In the genomic region with DNA sequence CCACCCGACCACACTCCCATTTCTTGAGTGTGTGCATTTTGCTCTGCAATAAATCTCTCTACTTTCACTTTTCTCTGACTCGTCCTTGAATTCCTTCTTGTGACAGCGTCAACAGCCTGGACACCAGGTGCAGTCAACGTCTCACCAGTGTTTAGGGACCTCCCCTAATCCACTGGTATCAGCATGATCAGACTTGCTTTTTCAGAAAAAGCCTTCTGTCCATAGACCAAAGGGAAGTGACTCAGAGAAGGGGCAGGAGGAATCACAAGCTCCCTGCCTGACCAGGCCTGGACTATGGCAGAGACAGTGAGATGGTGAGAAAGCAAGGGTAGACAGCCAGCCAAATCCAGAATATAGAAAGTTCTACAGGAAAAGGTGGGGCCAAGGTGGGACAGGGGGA, we compare ENCODE assay signal across 9 cellular contexts. TPM values are rescaled to one million over a fixed set of nuclear protein-coding genes. Genes with fewer than 3 reads are reported as not detected.
A peak's percentile ranks its signal among the peaks of the same experiment; 100 is the strongest.
DNase-seq lines count a peak whose midpoint lies in the region; ATAC-seq and TF ChIP-seq lines count a peak whose summit lies in the region.
"Had no signal": no experiment of that assay in that cellular context is flagged by ENCODE, and none has a peak within 500 bp of the region (broad histone marks: within the 10 kb centered on the region; RNA-seq: fewer than 3 reads in every experiment).

No MANE protein-coding gene starts in this region.

- WGBS in right lobe of liver (ENCODE audit: insufficient coverage, low coverage, low lambda C conversion rate, missing lambda C conversion rate) = 38% methylated on average over 4 of the region's 4 CpGs

- H3K27ac Mint-ChIP-seq in CD8-positive, alpha-beta memory T cell = no peak overlapping the region
- H3K27ac Mint-ChIP-seq in naive thymus-derived CD4-positive, alpha-beta T cell = peak overlapping the region in 1 of 9 donors; percentile 61
- H3K27ac Mint-ChIP-seq in immature natural killer cell = peak overlapping the region in 1 of 6 donors; percentile 70

- H3K36me3 Mint-ChIP-seq in CD8-positive, alpha-beta memory T cell = peaks cover 0 to 2% (median 0%) of the 10 kb centered on the region in 3 donors
- H3K36me3 Mint-ChIP-seq in naive thymus-derived CD4-positive, alpha-beta T cell = peaks cover 0 to 8% (median 0%) of the 10 kb centered on the region in 5 donors
- H3K36me3 Mint-ChIP-seq in immature natural killer cell = no peaks in the 10 kb centered on the region

- POLR2A ChIA-PET in CD8-positive, alpha-beta memory T cell (lab: Charles Lee) = no interaction called here
- POLR2A ChIA-PET in naive thymus-derived CD4-positive, alpha-beta T cell (lab: Charles Lee) = interaction anchor here (1.2 kb wide), 1 partner anchor 17 kb away, joined by 3 read pairs; no protein-coding TSS in a partner anchor

- CTCF ChIA-PET in CD8-positive, alpha-beta memory T cell (lab: Charles Lee) = interaction anchor here (1.6 kb wide), 1 partner anchor 8 kb away, joined by 4 read pairs; no protein-coding TSS in a partner anchor
- CTCF ChIA-PET in naive thymus-derived CD4-positive, alpha-beta T cell (lab: Charles Lee) = interaction anchor here (0.7 to 1.8 kb wide), 3 partner anchors 8 to 305 kb away, joined by 3 to 4 read pairs (median 3); no protein-coding TSS in a partner anchor

- no peak overlapping the region for H3K4me3 ChIP-seq in CD8-positive, alpha-beta memory T cell (ENCODE audit: low read length)
- H3K4me3 ChIP-seq in right lobe of liver = no peak overlapping the region
- no peak overlapping the region for H3K4me3 ChIP-seq in naive thymus-derived CD4-positive, alpha-beta T cell (ENCODE audit: low read length)
- H3K4me3 ChIP-seq: Peyer's patch had no signal

- TF ChIP-seq CTCF in right lobe of liver (IDR thresholded peaks at IDR 0.05) = no peak

- H3K36me3 ChIP-seq in CD8-positive, alpha-beta memory T cell (ENCODE audit: insufficient read depth, low read length) = no peaks in the 10 kb centered on the region
- H3K36me3 ChIP-seq in right lobe of liver = no peaks in the 10 kb centered on the region
- H3K36me3 ChIP-seq in naive thymus-derived CD4-positive, alpha-beta T cell (ENCODE audit: control insufficient read depth in 2 of 3, insufficient read depth in 3 of 3, low read length in 3 of 3) = peaks cover 0 to 2% (median 0%) of the 10 kb centered on the region in 3 experiments
- H3K36me3 ChIP-seq: Peyer's patch had no signal

- peaks cover 14 to 27% (median 21%) of the 10 kb centered on the region in 3 donors for H3K4me1 Mint-ChIP-seq in CD8-positive, alpha-beta memory T cell
- H3K4me1 Mint-ChIP-seq in naive thymus-derived CD4-positive, alpha-beta T cell = peaks cover 13 to 28% (median 16%) of the 10 kb centered on the region in 7 donors
- peaks cover 14 to 18% of the 10 kb centered on the region in 2 donors for H3K4me1 Mint-ChIP-seq in immature natural killer cell

- H3K9me3 Mint-ChIP-seq in CD8-positive, alpha-beta memory T cell = no peaks in the 10 kb centered on the region
- H3K9me3 Mint-ChIP-seq in naive thymus-derived CD4-positive, alpha-beta T cell = peaks cover 0 to 4% (median 0%) of the 10 kb centered on the region in 11 donors
- no peaks in the 10 kb centered on the region for H3K9me3 Mint-ChIP-seq in immature natural killer cell

- no peaks in the 10 kb centered on the region for H3K9me3 ChIP-seq in CD8-positive, alpha-beta memory T cell (ENCODE audit: low read length)
- H3K9me3 ChIP-seq in right lobe of liver = no peaks in the 10 kb centered on the region
- no peaks in the 10 kb centered on the region for H3K9me3 ChIP-seq in naive thymus-derived CD4-positive, alpha-beta T cell (ENCODE audit: control insufficient read depth in 2 of 3, low read length in 3 of 3)
- H3K9me3 ChIP-seq: Peyer's patch had no signal

- no peaks in the 10 kb centered on the region for H3K27me3 ChIP-seq in CD8-positive, alpha-beta memory T cell (ENCODE audit: insufficient read depth, low read length, poor library complexity, severe bottlenecking)
- H3K27me3 ChIP-seq in right lobe of liver = no peaks in the 10 kb centered on the region
- H3K27me3 ChIP-seq in naive thymus-derived CD4-positive, alpha-beta T cell (ENCODE audit: control insufficient read depth in 2 of 2, insufficient read depth in 2 of 2, low read length in 2 of 2) = no peaks in the 10 kb centered on the region
- H3K27me3 ChIP-seq: Peyer's patch had no signal

- ATAC-seq in right lobe of liver (peak in 3 of 4 donors; percentile 45 to 74 (median 70)), GM19328 (IDR thresholded peaks at IDR 0.05; ENCODE audit: unreplicated experiment) (no peak)
- no peak for ATAC-seq in naive thymus-derived CD4-positive, alpha-beta T cell

- H3K27me3 Mint-ChIP-seq in CD8-positive, alpha-beta memory T cell = no peaks in the 10 kb centered on the region
- peaks cover 0 to 12% (median 4%) of the 10 kb centered on the region in 5 donors for H3K27me3 Mint-ChIP-seq in naive thymus-derived CD4-positive, alpha-beta T cell
- peaks cover 0 to 5% (median 0%) of the 10 kb centered on the region in 3 donors for H3K27me3 Mint-ChIP-seq in immature natural killer cell (ENCODE audit: low read depth in 3 of 3)

- intact Hi-C loops in right lobe of liver (cut with DNase I) = no loop called here
- intact Hi-C loops in naive thymus-derived CD4-positive, alpha-beta T cell (cut with micrococcal nuclease) = loop anchor here in 1 of 2 donors (10.0 kb wide), 1 partner anchor 59 kb away; no protein-coding TSS in a partner anchor

- DNase-seq in CD8-positive, alpha-beta memory T cell = no peak
- DNase-seq in HCEC 1CT (peak; percentile 72), UCSD-AML1 (lab: John Stamatoyannopoulos, UW; ENCODE audit: unreplicated experiment) (peak; percentile 38), right lobe of liver (no peak), immature natural killer cell (no peak)
- DNase-seq in naive thymus-derived CD4-positive, alpha-beta T cell = no peak
- DNase-seq in stimulated activated CD4-positive, alpha-beta T cell treated with anti-CD3 and anti-CD28 coated beads, Interleukin-2, amount 100 ng/mL, for 24 hours = no peak

- no peak overlapping the region for H3K4me3 Mint-ChIP-seq in CD8-positive, alpha-beta memory T cell
- peak overlapping the region in 1 of 10 donors; percentile 53 for H3K4me3 Mint-ChIP-seq in naive thymus-derived CD4-positive, alpha-beta T cell
- H3K4me3 Mint-ChIP-seq in immature natural killer cell = no peak overlapping the region

- no peak for TF ChIP-seq POLR2A in right lobe of liver (IDR thresholded peaks at IDR 0.05)

- peak overlapping the region; percentile 25 for H3K27ac ChIP-seq in CD8-positive, alpha-beta memory T cell (ENCODE audit: low read depth, low read length)
- H3K27ac ChIP-seq in right lobe of liver = no peak overlapping the region
- H3K27ac ChIP-seq in naive thymus-derived CD4-positive, alpha-beta T cell (ENCODE audit: low read depth, low read length) = no peak overlapping the region

- H3K4me1 ChIP-seq in CD8-positive, alpha-beta memory T cell (ENCODE audit: insufficient read depth, low read length) = peaks cover 6% of the 10 kb centered on the region
- H3K4me1 ChIP-seq in right lobe of liver = peaks cover 0 to 2% (median 0%) of the 10 kb centered on the region in 4 donors
- peaks cover 0 to 7% of the 10 kb centered on the region in 2 donors for H3K4me1 ChIP-seq in naive thymus-derived CD4-positive, alpha-beta T cell (ENCODE audit: control insufficient read depth in 2 of 2, insufficient read depth in 2 of 2, low read length in 2 of 2)

RNA-seq across cellular contexts. Expression of a gene that starts 15.5 kb away (rescaled TPM):
- total RNA-seq in CD8-positive, alpha-beta memory T cell = 1 to 10 TPM; 2.6 to 3.4 TPM
- polyA plus RNA-seq in CD8-positive, alpha-beta memory T cell = 29.2 TPM
- 1 to 10 TPM in 2 of 6 experiments, under 1 TPM in 4; 0.22 to 2.0 (median 0.43) TPM for total RNA-seq in right lobe of liver
- total RNA-seq in naive thymus-derived CD4-positive, alpha-beta T cell = 10 to 100 TPM in 1 of 5 experiments, 1 to 10 TPM in 1, under 1 TPM in 3; 0.66 to 22.5 (median 0.95) TPM
- not detected for polyA plus RNA-seq in naive thymus-derived CD4-positive, alpha-beta T cell
- polyA plus RNA-seq in immature natural killer cell = 1 to 10 TPM in 2 of 3 donors, not detected in 1; 1.4 to 4.2 TPM

RNA-seq across cellular contexts. Expression of a gene that starts 20.9 kb away (rescaled TPM):
- total RNA-seq in CD8-positive, alpha-beta memory T cell = 1 to 10 TPM; 2.7 to 3.0 TPM
- polyA plus RNA-seq in CD8-positive, alpha-beta memory T cell = 2.3 TPM
- total RNA-seq in right lobe of liver = 1 to 10 TPM in 3 of 6 experiments, under 1 TPM in 3; 0.30 to 2.8 (median 1.3) TPM
- 10 to 100 TPM in 1 of 5 experiments, 1 to 10 TPM in 2, under 1 TPM in 2; 0.35 to 20.5 (median 5.0) TPM for total RNA-seq in naive thymus-derived CD4-positive, alpha-beta T cell
- polyA plus RNA-seq in naive thymus-derived CD4-positive, alpha-beta T cell = 1 to 10 TPM in 1 of 2 donors, under 1 TPM in 1; 0.34 to 1.3 TPM
- 1 to 10 TPM; 1.3 to 2.0 (median 1.4) TPM for polyA plus RNA-seq in immature natural killer cell

RNA-seq across cellular contexts. Expression of a gene that starts 32.3 kb away (rescaled TPM):
- total RNA-seq in CD8-positive, alpha-beta memory T cell = under 1 TPM; 0.51 to 0.74 TPM
- 59.7 TPM for polyA plus RNA-seq in CD8-positive, alpha-beta memory T cell
- 1 to 10 TPM in 3 of 6 experiments, under 1 TPM in 3; 0.66 to 1.5 (median 0.92) TPM for total RNA-seq in right lobe of liver
- 10 to 100 TPM in 2 of 5 experiments, 1 to 10 TPM in 1, under 1 TPM in 2; 0.41 to 34.9 (median 2.0) TPM for total RNA-seq in naive thymus-derived CD4-positive, alpha-beta T cell
- polyA plus RNA-seq in naive thymus-derived CD4-positive, alpha-beta T cell = under 1 TPM in 1 of 2 donors, not detected in 1; 0.13 TPM
- polyA plus RNA-seq in immature natural killer cell = 10 to 100 TPM in 1 of 3 donors, 1 to 10 TPM in 2; 3.5 to 10.8 (median 6.7) TPM

Comparison
In these comparisons a context has a peak if more than half of its experiments do, and no peak if none do; other contexts are left out.
1. DNase-seq: peak in HCEC 1CT (single experiment) and UCSD-AML1 (single experiment); none in CD8-positive, alpha-beta memory T cell (0 of 5), right lobe of liver (0 of 3), naive thymus-derived CD4-positive, alpha-beta T cell (0 of 9), stimulated activated CD4-positive, alpha-beta T cell treated with anti-CD3 and anti-CD28 coated beads, Interleukin-2, amount 100 ng/mL, for 24 hours (0 of 2) and immature natural killer cell (0 of 3).
2. ATAC-seq: peak in right lobe of liver (3 of 4); none in naive thymus-derived CD4-positive, alpha-beta T cell (single experiment) and GM19328 (single experiment).